15 cellular contexts compared by ENCODE assay signal in genomic region chr5:175678074-175678473, GRCh38. TPM values are rescaled to one million over a fixed set of nuclear protein-coding genes. Genes with fewer than 3 reads are reported as not detected.
DNase-seq lines count a peak whose midpoint lies in the region; ATAC-seq and TF ChIP-seq lines count a peak whose summit lies in the region.
"Had no signal": no experiment of that assay in that cellular context is flagged by ENCODE, and none has a peak within 500 bp of the region (broad histone marks: within the 10 kb centered on the region; RNA-seq: fewer than 3 reads in every experiment).

No MANE protein-coding gene starts in this region.

- H3K27ac Mint-ChIP-seq in stimulated activated naive CD8-positive, alpha-beta T cell treated with anti-CD3 and anti-CD28 coated beads, Interleukin-15, Interleukin-2, amounts not matched to agents 100 ng/mL and 50 ng/mL, for 24 hours = peak overlapping the region; percentile 28
- H3K27ac Mint-ChIP-seq in stimulated activated naive CD8-positive, alpha-beta T cell treated with anti-CD3 and anti-CD28 coated beads, Interleukin-15, amount 100 ng/mL, for 72 hours = peak overlapping the region in 1 of 2 donors; percentile 82

- intact Hi-C loops in posterior vena cava (cut with DNase I) (no loop called here), prostate gland (cut with DNase I) (no loop called here)

- no peaks in the 10 kb centered on the region for H3K9me3 ChIP-seq in prostate gland
- H3K9me3 ChIP-seq: HAP-1 had no signal

- TF ChIP-seq POLR2A in prostate gland (IDR thresholded peaks at IDR 0.05) = no peak

- H3K27ac ChIP-seq in caudate nucleus (ENCODE audit: low read depth, low read length) (peak overlapping the region; percentile 8), temporal lobe (ENCODE audit: low read depth, low read length) (peak overlapping the region; percentile 3), prostate gland (no peak overlapping the region)
- H3K27ac ChIP-seq: HL-60, KMS-11 had no signal

- no peaks in the 10 kb centered on the region for H3K9me3 Mint-ChIP-seq in stimulated activated naive CD8-positive, alpha-beta T cell treated with anti-CD3 and anti-CD28 coated beads, Interleukin-15, Interleukin-2, amounts not matched to agents 100 ng/mL and 50 ng/mL, for 24 hours
- H3K9me3 Mint-ChIP-seq in stimulated activated naive CD8-positive, alpha-beta T cell treated with anti-CD3 and anti-CD28 coated beads, Interleukin-15, amount 100 ng/mL, for 72 hours = no peaks in the 10 kb centered on the region

- no peak for ATAC-seq in stimulated activated naive CD8-positive, alpha-beta T cell treated with anti-CD3 and anti-CD28 coated beads, Interleukin-15, amount 100 ng/mL, for 72 hours
- ATAC-seq: PC-3 had no signal

- H3K4me1 Mint-ChIP-seq in stimulated activated naive CD8-positive, alpha-beta T cell treated with anti-CD3 and anti-CD28 coated beads, Interleukin-15, Interleukin-2, amounts not matched to agents 100 ng/mL and 50 ng/mL, for 24 hours (ENCODE audit: low read depth) = peaks cover 36% of the 10 kb centered on the region
- H3K4me1 Mint-ChIP-seq in stimulated activated naive CD8-positive, alpha-beta T cell treated with anti-CD3 and anti-CD28 coated beads, Interleukin-15, amount 100 ng/mL, for 72 hours = peaks cover 64% of the 10 kb centered on the region

- H3K4me1 ChIP-seq in prostate gland (replicated peaks) = no peaks in the 10 kb centered on the region
- H3K4me1 ChIP-seq: HAP-1 had no signal

- H3K4me3 ChIP-seq in prostate gland = no peak overlapping the region
- H3K4me3 ChIP-seq: HAP-1 had no signal

- H3K36me3 Mint-ChIP-seq in stimulated activated naive CD8-positive, alpha-beta T cell treated with anti-CD3 and anti-CD28 coated beads, Interleukin-15, Interleukin-2, amounts not matched to agents 100 ng/mL and 50 ng/mL, for 24 hours (ENCODE audit: low read depth) = peaks cover 32% of the 10 kb centered on the region

- DNase-seq in stimulated activated naive CD8-positive, alpha-beta T cell treated with anti-CD3 and anti-CD28 coated beads, Interleukin-15, amount 100 ng/mL, for 72 hours = no peak
- DNase-seq in NCI-H69 (lab: John Stamatoyannopoulos, UW) (peak; percentile 18), caudate nucleus (lab: John Stamatoyannopoulos, UW) (peak in 1 of 61 donors; percentile 23), NOMO-1 treated with DMSO at 0.1 percent for 48 hours (lab: John Stamatoyannopoulos, UW; ENCODE audit: unreplicated experiment) (no peak), posterior vena cava (ENCODE audit: low spot score) (no peak), prostate gland (ENCODE audit: low spot score) (no peak)
- DNase-seq: COR-L47, NCI-H1092, PC-3 had no signal

- no peak for TF ChIP-seq CTCF in prostate gland (IDR thresholded peaks at IDR 0.05)

- WGBS in prostate gland = 81% methylated on average over 10 of the region's 10 CpGs

- no peak overlapping the region for H3K4me3 Mint-ChIP-seq in stimulated activated naive CD8-positive, alpha-beta T cell treated with anti-CD3 and anti-CD28 coated beads, Interleukin-15, Interleukin-2, amounts not matched to agents 100 ng/mL and 50 ng/mL, for 24 hours
- H3K4me3 Mint-ChIP-seq in stimulated activated naive CD8-positive, alpha-beta T cell treated with anti-CD3 and anti-CD28 coated beads, Interleukin-15, amount 100 ng/mL, for 72 hours = no peak overlapping the region

- no peaks in the 10 kb centered on the region for H3K36me3 ChIP-seq in prostate gland
- H3K36me3 ChIP-seq: HAP-1 had no signal

- peaks cover 5% of the 10 kb centered on the region for H3K27me3 ChIP-seq in prostate gland (replicated peaks; ENCODE audit: insufficient read depth)

- no peaks in the 10 kb centered on the region for H3K27me3 Mint-ChIP-seq in stimulated activated naive CD8-positive, alpha-beta T cell treated with anti-CD3 and anti-CD28 coated beads, Interleukin-15, Interleukin-2, amounts not matched to agents 100 ng/mL and 50 ng/mL, for 24 hours
- H3K27me3 Mint-ChIP-seq in stimulated activated naive CD8-positive, alpha-beta T cell treated with anti-CD3 and anti-CD28 coated beads, Interleukin-15, amount 100 ng/mL, for 72 hours = no peaks in the 10 kb centered on the region

RNA-seq across cellular contexts. Expression of gene HRH2, which starts 20.2 kb away (rescaled TPM):
- total RNA-seq in temporal lobe (3.0 TPM), posterior vena cava (1 to 10 TPM; 6.9 to 8.2 TPM), prostate gland (1 to 10 TPM in 1 of 2 donors, under 1 TPM in 1; 0.55 to 5.3 TPM)
- total RNA-seq: MCF 10A, PC-3 had no signal

Comparison
In these comparisons a context has a peak if more than half of its experiments do, and no peak if none do; other contexts are left out.
1. H3K27ac ChIP-seq: peak in caudate nucleus (single experiment) and temporal lobe (single experiment); none in prostate gland (0 of 2).